In the genomic region with DNA sequence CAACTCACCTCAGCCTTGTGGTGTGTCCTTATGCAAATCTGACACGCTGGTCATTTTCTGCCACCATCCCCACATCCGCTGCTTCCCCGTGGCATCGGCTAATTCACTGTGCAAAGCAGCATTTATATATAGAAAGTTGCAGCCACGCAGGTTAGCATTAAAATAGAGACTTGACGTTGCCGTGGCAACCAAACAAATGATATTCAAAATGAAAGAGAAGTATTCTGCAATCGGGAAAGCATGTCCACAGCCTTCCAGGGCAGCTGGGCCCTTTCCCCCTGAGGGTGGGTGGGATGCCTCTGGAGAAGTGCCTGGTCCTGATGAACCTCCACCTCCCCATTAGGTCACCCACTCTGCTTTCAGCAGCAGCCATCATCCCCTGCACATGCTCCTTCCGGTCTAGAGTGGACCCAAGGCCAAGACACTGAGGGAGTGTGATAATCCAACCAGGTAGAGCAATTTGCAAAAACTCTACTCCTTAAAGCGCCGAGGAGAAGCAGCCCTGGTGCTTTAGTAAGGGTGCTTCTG, we compare ENCODE assay signal across 10 cellular contexts.
DNase-seq lines count a peak whose midpoint lies in the region; ATAC-seq and TF ChIP-seq lines count a peak whose summit lies in the region.
"Had no signal": no experiment of that assay in that cellular context is flagged by ENCODE, and none has a peak within 500 bp of the region (broad histone marks: within the 10 kb centered on the region; RNA-seq: fewer than 3 reads in every experiment).

No MANE protein-coding gene starts in this region.

- H3K4me1 ChIP-seq in heart left ventricle (peaks cover 0 to 64% (median 25%) of the 10 kb centered on the region in 12 donors), prostate gland (replicated peaks) (peaks cover 5% of the 10 kb centered on the region)

- no peak for TF ChIP-seq CTCF in GM06990 (IDR thresholded peaks at IDR 0.05; ENCODE audit: insufficient read depth, low read length, poor library complexity, severe bottlenecking)
- TF ChIP-seq CTCF in heart left ventricle (IDR thresholded peaks at IDR 0.05) = no peak
- TF ChIP-seq CTCF in prostate gland (IDR thresholded peaks at IDR 0.05) = no peak
- TF ChIP-seq CTCF in HFFc6 (IDR thresholded peaks at IDR 0.05) = no peak

- H3K36me3 Mint-ChIP-seq in HFFc6 (ENCODE audit: low read depth) = no peaks in the 10 kb centered on the region
- H3K36me3 Mint-ChIP-seq: activated naive CD8-positive, alpha-beta T cell treated with anti-CD3 and anti-CD28 coated beads for 36 hours had no signal

- intact Hi-C loops in heart left ventricle (cut with DNase I) (no loop called here), prostate gland (cut with DNase I) (no loop called here)

- DNase-seq in GM06990 (ENCODE audit: extremely low read depth, insufficient read length) (peak; percentile 82), heart left ventricle (peak in 4 of 5 donors; percentile 48 to 81 (median 63)), putamen (ENCODE audit: low spot score) (no peak), prostate gland (ENCODE audit: low spot score) (no peak), HFFc6 (no peak)
- no peak for DNase-seq in stimulated activated CD8-positive, alpha-beta memory T cell treated with anti-CD3 and anti-CD28 coated beads, Interleukin-4, amount 100 ng/mL, for 48 hours
- DNase-seq: activated naive CD8-positive, alpha-beta T cell treated with anti-CD3 and anti-CD28 coated beads for 36 hours; NCI-H1092 had no signal

- H3K9me3 ChIP-seq in heart left ventricle (peaks cover 0 to under 1% (median 0%) of the 10 kb centered on the region in 12 donors), prostate gland (no peaks in the 10 kb centered on the region)

- H3K9me3 Mint-ChIP-seq in HFFc6 = peaks cover 4% of the 10 kb centered on the region; the same call in 1 of the 2 replicates
- H3K9me3 Mint-ChIP-seq: activated naive CD8-positive, alpha-beta T cell treated with anti-CD3 and anti-CD28 coated beads for 36 hours had no signal

- no peak for TF ChIP-seq POLR2A in heart left ventricle (IDR thresholded peaks at IDR 0.05)
- TF ChIP-seq POLR2A in prostate gland (IDR thresholded peaks at IDR 0.05) = no peak

- H3K27ac ChIP-seq in heart left ventricle (peak overlapping the region in 10 of 12 donors; percentile 48 to 82 (median 70)), prostate gland (no peak overlapping the region)

- H3K36me3 ChIP-seq in GM06990 (ENCODE audit: control insufficient read depth, insufficient read depth, low read length) = no peaks in the 10 kb centered on the region
- H3K36me3 ChIP-seq in heart left ventricle = no peaks in the 10 kb centered on the region
- no peaks in the 10 kb centered on the region for H3K36me3 ChIP-seq in prostate gland

- no peak overlapping the region for H3K27ac Mint-ChIP-seq in HFFc6
- H3K27ac Mint-ChIP-seq: activated naive CD8-positive, alpha-beta T cell treated with anti-CD3 and anti-CD28 coated beads for 36 hours had no signal

- ATAC-seq in GM21381 (IDR thresholded peaks at IDR 0.05; ENCODE audit: unreplicated experiment) = peak; percentile 76
- peak; percentile 86 for ATAC-seq in HG03442 (IDR thresholded peaks at IDR 0.05; ENCODE audit: unreplicated experiment)
- peak; percentile 45 to 78 (median 66) for ATAC-seq in heart left ventricle

- 33 to 36% (median 34%) methylated on average over 11 of the region's 11 CpGs for WGBS in heart left ventricle, 4 donors
- 74% methylated on average over 11 of the region's 11 CpGs for WGBS in prostate gland

- no peak overlapping the region for H3K4me3 Mint-ChIP-seq in HFFc6
- H3K4me3 Mint-ChIP-seq: activated naive CD8-positive, alpha-beta T cell treated with anti-CD3 and anti-CD28 coated beads for 36 hours had no signal

- H3K27me3 ChIP-seq in GM06990 (replicated peaks; ENCODE audit: control insufficient read depth, insufficient read depth, low read length) = no peaks in the 10 kb centered on the region
- H3K27me3 ChIP-seq in heart left ventricle = no peaks in the 10 kb centered on the region
- H3K27me3 ChIP-seq in prostate gland (replicated peaks; ENCODE audit: insufficient read depth) = no peaks in the 10 kb centered on the region

- H3K4me3 ChIP-seq in GM06990 (replicated peaks; ENCODE audit: low read depth, low read length) (no peak overlapping the region; the same call in 1 of the 2 replicates), heart left ventricle (peak overlapping the region in 3 of 12 donors; percentile 3 to 26 (median 4)), prostate gland (no peak overlapping the region)

- peaks cover 21% of the 10 kb centered on the region for H3K27me3 Mint-ChIP-seq in HFFc6 (ENCODE audit: insufficient read depth)
- H3K27me3 Mint-ChIP-seq: activated naive CD8-positive, alpha-beta T cell treated with anti-CD3 and anti-CD28 coated beads for 36 hours had no signal

- H3K4me1 Mint-ChIP-seq in HFFc6 (ENCODE audit: low read depth) = peaks cover 19% of the 10 kb centered on the region

Comparison
In these comparisons a context has a peak if more than half of its experiments do, and no peak if none do; other contexts are left out.
1. DNase-seq: peak in GM06990 (single experiment) and heart left ventricle (4 of 5); none in stimulated activated CD8-positive, alpha-beta memory T cell treated with anti-CD3 and anti-CD28 coated beads, Interleukin-4, amount 100 ng/mL, for 48 hours (single experiment), putamen (single experiment), prostate gland (single experiment) and HFFc6 (single experiment).
2. H3K27ac ChIP-seq: peak in heart left ventricle (10 of 12); none in prostate gland (0 of 2).
3. Peak in every context shown above with its lines, with median percentiles within 50 percentile points of each other: ATAC-seq.